ENCODE assay signal across 13 cellular contexts in the genomic region with DNA sequence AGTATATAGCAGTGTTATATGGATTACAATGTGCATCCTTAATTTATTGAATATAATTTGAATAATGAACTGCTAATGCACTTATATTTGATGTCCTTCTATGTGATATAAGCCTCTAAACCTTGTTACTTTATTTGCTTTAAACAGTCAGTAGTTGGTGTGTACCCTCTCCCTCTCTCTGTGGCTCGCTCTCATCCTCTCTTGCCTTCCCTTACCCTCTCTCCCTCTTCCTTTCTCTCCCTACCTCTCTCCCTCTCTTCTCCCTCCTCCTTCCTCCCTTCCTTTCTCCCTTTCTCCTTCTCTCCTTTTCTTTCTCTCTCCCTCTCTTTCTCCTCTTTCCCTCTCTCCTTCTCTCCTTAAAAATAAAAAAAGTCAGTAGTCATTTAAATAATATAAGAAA.
"Had no signal": no experiment of that assay in that cellular context is flagged by ENCODE, and none has a peak within 500 bp of the region (broad histone marks: within the 10 kb centered on the region; RNA-seq: fewer than 3 reads in every experiment).

No MANE protein-coding gene starts in this region.

- DNase-seq: activated CD4-positive, alpha-beta T cell treated with anti-CD3 and anti-CD28 coated beads, Interleukin-2, amount 50 U/mL, for 4 hours; activated naive CD4-positive, alpha-beta T cell treated with Interleukin-2 at 50 U/mL for 16 hours; dermis blood vessel endothelial cell; effector memory CD4-positive, alpha-beta T cell; natural killer cell; right lobe of liver; small intestine; stimulated activated CD4-positive, alpha-beta T cell treated with anti-CD3 and anti-CD28 coated beads, Interleukin-15, amount 100 ng/mL, for 24 hours; stimulated activated CD4-positive, alpha-beta T cell treated with anti-CD3 and anti-CD28 coated beads, Interleukin-2, amount 100 ng/mL, for 48 hours; testis; upper lobe of right lung had no signal

- H3K36me3 Mint-ChIP-seq: natural killer cell had no signal

- H3K27ac Mint-ChIP-seq: activated T-helper 2 cell treated with anti-CD3 and anti-CD28 coated beads, Interferon-gamma antibody, Interleukin-2, Interleukin-4, amounts not matched to agents 10 μg/mL and 5 μg/mL and 100 μg/mL, durations not matched to agents 14 hours and 24 hours and 36 hours had no signal

- H3K4me3 Mint-ChIP-seq: natural killer cell had no signal

- H3K4me3 ChIP-seq: right lobe of liver, testis, upper lobe of right lung had no signal

- ATAC-seq: natural killer cell had no signal

- H3K27me3 ChIP-seq: right lobe of liver, testis, upper lobe of right lung had no signal

- H3K4me1 ChIP-seq: parathyroid adenoma, upper lobe of right lung had no signal

- H3K9me3 Mint-ChIP-seq: activated T-helper 2 cell treated with anti-CD3 and anti-CD28 coated beads, Interferon-gamma antibody, Interleukin-2, Interleukin-4, amounts not matched to agents 10 μg/mL and 5 μg/mL and 100 μg/mL, durations not matched to agents 14 hours and 24 hours and 36 hours; natural killer cell had no signal

- H3K36me3 ChIP-seq: right lobe of liver, upper lobe of right lung had no signal

- H3K9ac ChIP-seq: parathyroid adenoma had no signal

- H2AFZ ChIP-seq: parathyroid adenoma had no signal

- H3K27ac ChIP-seq: parathyroid adenoma, right lobe of liver, testis, upper lobe of right lung had no signal

- H3K9me3 ChIP-seq: right lobe of liver, testis, upper lobe of right lung had no signal
